Comparison of ENCODE assay signal across 12 cellular contexts in the genomic region with DNA sequence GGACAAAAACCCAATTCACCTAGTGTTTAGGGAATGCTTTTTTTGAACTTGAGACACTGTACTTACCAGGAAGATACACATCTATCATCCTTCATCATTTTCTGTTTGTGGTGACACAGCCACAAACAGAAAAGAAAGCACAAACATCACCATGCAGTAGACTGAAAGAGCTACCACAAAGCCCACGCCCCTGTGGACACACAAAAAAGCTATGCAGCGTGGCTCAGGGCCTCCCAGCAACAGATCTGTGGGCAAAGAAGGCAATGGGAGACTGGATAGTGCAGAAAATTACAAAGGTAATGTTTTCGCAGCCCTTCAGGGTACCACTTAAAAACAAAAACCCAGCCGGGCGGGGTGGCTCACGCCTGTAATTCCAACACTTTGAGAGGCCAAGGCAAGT. TPM values are rescaled to one million over a fixed set of nuclear protein-coding genes. Genes with fewer than 3 reads are reported as not detected.
DNase-seq lines count a peak whose midpoint lies in the region; ATAC-seq, FAIRE-seq and TF ChIP-seq lines count a peak whose summit lies in the region.
"Had no signal": no experiment of that assay in that cellular context is flagged by ENCODE, and none has a peak within 500 bp of the region (broad histone marks: within the 10 kb centered on the region; RNA-seq: fewer than 3 reads in every experiment).

No MANE protein-coding gene starts in this region.

- no peaks in the 10 kb centered on the region for H3K9me3 Mint-ChIP-seq in CD4-positive, CD25-positive, alpha-beta regulatory T cell
- no peaks in the 10 kb centered on the region for H3K9me3 Mint-ChIP-seq in activated T-cell treated with anti-CD3 and anti-CD28 coated beads, Interleukin-2, amount 50 U/mL, for 4 hours
- H3K9me3 Mint-ChIP-seq in naive thymus-derived CD4-positive, alpha-beta T cell: peaks cover 0 to 6% (median 0%) of the 10 kb centered on the region in 11 donors

- peak overlapping the region; percentile 69 for H3K27ac ChIP-seq in CD4-positive, CD25-positive, alpha-beta regulatory T cell (ENCODE audit: insufficient read depth, low read length, poor library complexity, severe bottlenecking)
- H3K27ac ChIP-seq in naive thymus-derived CD4-positive, alpha-beta T cell (ENCODE audit: low read depth, low read length): peak overlapping the region; percentile 38
- H3K27ac ChIP-seq in kidney (ENCODE audit: low read depth in 2 of 2, low read length in 2 of 2): peak overlapping the region in 1 of 2 donors; percentile 19
- H3K27ac ChIP-seq: left ventricle myocardium inferior, SK-N-MC had no signal

- in situ Hi-C loops in ACHN (cut with HindIII; ENCODE audit: low pct_ligation_motif_present, low pct_unique_long_range_greater_than_20kb, low sequenced_read_pairs): no loop called here

- H3K4me1 Mint-ChIP-seq in CD4-positive, CD25-positive, alpha-beta regulatory T cell: peaks cover 39 to 93% (median 69%) of the 10 kb centered on the region in 4 donors
- H3K4me1 Mint-ChIP-seq in activated T-cell treated with anti-CD3 and anti-CD28 coated beads, Interleukin-2, amount 50 U/mL, for 4 hours (ENCODE audit: low read depth): peaks cover 94% of the 10 kb centered on the region
- peaks cover 64 to 94% (median 90%) of the 10 kb centered on the region in 7 donors for H3K4me1 Mint-ChIP-seq in naive thymus-derived CD4-positive, alpha-beta T cell

- H3K27me3 ChIP-seq in CD4-positive, CD25-positive, alpha-beta regulatory T cell (ENCODE audit: control insufficient read depth, insufficient read depth, low read length): no peaks in the 10 kb centered on the region
- H3K27me3 ChIP-seq in naive thymus-derived CD4-positive, alpha-beta T cell (ENCODE audit: control insufficient read depth in 2 of 2, insufficient read depth in 2 of 2, low read length in 2 of 2): no peaks in the 10 kb centered on the region

- peaks cover 7% of the 10 kb centered on the region for H3K36me3 ChIP-seq in CD4-positive, CD25-positive, alpha-beta regulatory T cell (ENCODE audit: control insufficient read depth, insufficient read depth, low read length)
- peaks cover 0 to 5% (median 4%) of the 10 kb centered on the region in 3 experiments for H3K36me3 ChIP-seq in naive thymus-derived CD4-positive, alpha-beta T cell (ENCODE audit: control insufficient read depth in 2 of 3, insufficient read depth in 3 of 3, low read length in 3 of 3)
- no peaks in the 10 kb centered on the region for H3K36me3 ChIP-seq in kidney (ENCODE audit: control insufficient read depth in 1 of 2, insufficient read depth in 2 of 2, low read length in 2 of 2)
- H3K36me3 ChIP-seq: left ventricle myocardium inferior had no signal

- peak overlapping the region; percentile 89 to 99 (median 95) for H3K27ac Mint-ChIP-seq in CD4-positive, CD25-positive, alpha-beta regulatory T cell
- peak overlapping the region; percentile 76 to 96 (median 94) for H3K27ac Mint-ChIP-seq in naive thymus-derived CD4-positive, alpha-beta T cell

- peak overlapping the region; percentile 73 for H3K4me3 ChIP-seq in CD4-positive, CD25-positive, alpha-beta regulatory T cell (ENCODE audit: low read depth, low read length)
- peak overlapping the region; percentile 36 for H3K4me3 ChIP-seq in naive thymus-derived CD4-positive, alpha-beta T cell (ENCODE audit: low read length)
- H3K4me3 ChIP-seq in kidney (ENCODE audit: low read length in 2 of 2): no peak overlapping the region
- H3K4me3 ChIP-seq: left ventricle myocardium inferior, SK-N-MC had no signal

- intact Hi-C loops in naive thymus-derived CD4-positive, alpha-beta T cell (cut with micrococcal nuclease): loop anchor here (1.0 to 2.0 kb wide), 3 partner anchors 8 to 13 kb away; no protein-coding TSS in a partner anchor
- intact Hi-C loops in kidney (cut with DNase I): no loop called here

- no peak for FAIRE-seq in kidney (lab: Jason Lieb, UNC)

- H3K4me1 ChIP-seq in CD4-positive, CD25-positive, alpha-beta regulatory T cell (ENCODE audit: control insufficient read depth, insufficient read depth, low read length, poor library complexity, severe bottlenecking): peaks cover 96% of the 10 kb centered on the region
- peaks cover 87 to 91% of the 10 kb centered on the region in 2 donors for H3K4me1 ChIP-seq in naive thymus-derived CD4-positive, alpha-beta T cell (ENCODE audit: control insufficient read depth in 2 of 2, insufficient read depth in 2 of 2, low read length in 2 of 2)
- H3K4me1 ChIP-seq in kidney (ENCODE audit: control insufficient read depth in 1 of 2, insufficient read depth in 1 of 2, low read depth in 1 of 2, low read length in 2 of 2): peaks cover 0 to 16% of the 10 kb centered on the region in 2 donors

- no peak overlapping the region for H3K9ac ChIP-seq in kidney (ENCODE audit: low read length in 2 of 2)

- CTCF ChIA-PET in naive thymus-derived CD4-positive, alpha-beta T cell (lab: Charles Lee): interaction anchor here (1.0 to 1.6 kb wide), 5 partner anchors 9 to 97 kb away, joined by 3 to 5 read pairs (median 4); no protein-coding TSS in a partner anchor

- no peaks in the 10 kb centered on the region for H3K27me3 Mint-ChIP-seq in CD4-positive, CD25-positive, alpha-beta regulatory T cell
- no peaks in the 10 kb centered on the region for H3K27me3 Mint-ChIP-seq in activated T-cell treated with anti-CD3 and anti-CD28 coated beads, Interleukin-2, amount 50 U/mL, for 4 hours (ENCODE audit: low read depth)
- H3K27me3 Mint-ChIP-seq in naive thymus-derived CD4-positive, alpha-beta T cell: no peaks in the 10 kb centered on the region

- no peaks in the 10 kb centered on the region for H3K9me3 ChIP-seq in CD4-positive, CD25-positive, alpha-beta regulatory T cell (ENCODE audit: control insufficient read depth in 2 of 2, low read length in 2 of 2)
- H3K9me3 ChIP-seq in naive thymus-derived CD4-positive, alpha-beta T cell (ENCODE audit: control insufficient read depth in 2 of 3, low read length in 3 of 3): no peaks in the 10 kb centered on the region
- H3K9me3 ChIP-seq in kidney (ENCODE audit: control insufficient read depth in 1 of 2, low read length in 2 of 2): no peaks in the 10 kb centered on the region

- H3K4me3 Mint-ChIP-seq in CD4-positive, CD25-positive, alpha-beta regulatory T cell: peak overlapping the region; percentile 60 to 89 (median 83)
- H3K4me3 Mint-ChIP-seq in activated T-cell treated with anti-CD3 and anti-CD28 coated beads, Interleukin-2, amount 50 U/mL, for 4 hours: peak overlapping the region; percentile 59
- peak overlapping the region; percentile 66 to 89 (median 74) for H3K4me3 Mint-ChIP-seq in naive thymus-derived CD4-positive, alpha-beta T cell

- ATAC-seq in CD4-positive, CD25-positive, alpha-beta regulatory T cell (ENCODE audit: low read depth in 2 of 2): peak; percentile 29 to 46
- peak; percentile 10 for ATAC-seq in HG02870 (IDR thresholded peaks at IDR 0.05; ENCODE audit: unreplicated experiment)
- peak; percentile 41 to 57 for ATAC-seq in activated T-cell treated with anti-CD3 and anti-CD28 coated beads, Interleukin-2, amount 50 U/mL, for 4 hours
- ATAC-seq in naive thymus-derived CD4-positive, alpha-beta T cell: peak; percentile 68

- DNase-seq in CD4-positive, CD25-positive, alpha-beta regulatory T cell: peak in 2 of 3 donors; percentile 29 to 75
- DNase-seq in activated T-cell treated with anti-CD3 and anti-CD28 coated beads, Interleukin-2, amount 50 U/mL, for 4 hours: no peak
- DNase-seq in naive thymus-derived CD4-positive, alpha-beta T cell: peak in 2 of 9 donors; percentile 44 to 58
- no peak for DNase-seq in inferior parietal cortex (ENCODE audit: extremely low spot score)
- no peak for DNase-seq in RPMI8226
- no peak for DNase-seq in kidney
- DNase-seq in ACHN: no peak
- DNase-seq: foreskin melanocyte, left ventricle myocardium inferior, NCI-H446 had no signal

- H3K36me3 Mint-ChIP-seq in CD4-positive, CD25-positive, alpha-beta regulatory T cell: peaks cover 34% of the 10 kb centered on the region
- H3K36me3 Mint-ChIP-seq in activated T-cell treated with anti-CD3 and anti-CD28 coated beads, Interleukin-2, amount 50 U/mL, for 4 hours (ENCODE audit: insufficient read depth): peaks cover 24% of the 10 kb centered on the region
- H3K36me3 Mint-ChIP-seq in naive thymus-derived CD4-positive, alpha-beta T cell: peaks cover 2 to 75% (median 13%) of the 10 kb centered on the region in 5 donors

- POLR2A ChIA-PET in naive thymus-derived CD4-positive, alpha-beta T cell (lab: Charles Lee): interaction anchor here (0.6 to 4.4 kb wide), 11 partner anchors 8 to 102 kb away, joined by 3 to 32 read pairs (median 4); a partner anchor contains a TSS

- TF ChIP-seq CTCF in kidney (IDR thresholded peaks at IDR 0.05; ENCODE audit: borderline replicate concordance, extremely low read depth, insufficient read depth): no peak

RNA-seq across cellular contexts. Expression of a gene that starts 9.6 kb away (rescaled TPM):
- 353 TPM for total RNA-seq in CD4-positive, CD25-positive, alpha-beta regulatory T cell
- polyA plus RNA-seq in CD4-positive, CD25-positive, alpha-beta regulatory T cell: 100 to 1,000 TPM; 450 to 761 (median 584) TPM
- total RNA-seq in activated T-cell treated with anti-CD3 and anti-CD28 coated beads, Interleukin-2, amount 50 U/mL, for 4 hours: 100 to 1,000 TPM; 209 to 331 (median 274) TPM
- 100 to 1,000 TPM in 3 of 5 experiments, 10 to 100 TPM in 2; 84.2 to 704 (median 172) TPM for total RNA-seq in naive thymus-derived CD4-positive, alpha-beta T cell
- 100 to 1,000 TPM; 268 to 344 TPM for polyA plus RNA-seq in naive thymus-derived CD4-positive, alpha-beta T cell
- total RNA-seq in kidney: 122 TPM
- 136 TPM for polyA plus RNA-seq in kidney (ENCODE audit: insufficient read depth, low read depth, low replicate concordance)

RNA-seq across cellular contexts. Expression of a gene that starts 40.0 kb away (rescaled TPM):
- 86.0 TPM for total RNA-seq in CD4-positive, CD25-positive, alpha-beta regulatory T cell
- 10 to 100 TPM; 28.1 to 43.4 (median 35.1) TPM for polyA plus RNA-seq in CD4-positive, CD25-positive, alpha-beta regulatory T cell
- 10 to 100 TPM; 28.9 to 32.1 (median 31.0) TPM for total RNA-seq in activated T-cell treated with anti-CD3 and anti-CD28 coated beads, Interleukin-2, amount 50 U/mL, for 4 hours
- total RNA-seq in naive thymus-derived CD4-positive, alpha-beta T cell: 100 to 1,000 TPM in 2 of 5 experiments, 10 to 100 TPM in 3; 51.8 to 161 (median 97.8) TPM
- polyA plus RNA-seq in naive thymus-derived CD4-positive, alpha-beta T cell: 10 to 100 TPM; 45.8 to 73.7 TPM
- 76.6 TPM for total RNA-seq in kidney
- polyA plus RNA-seq in kidney (ENCODE audit: insufficient read depth, low read depth, low replicate concordance): 13.7 TPM

Comparison
In these comparisons a context has a peak if more than half of its experiments do, and no peak if none do; other contexts are left out.
1. ATAC-seq: peak in every context shown above with its lines; median percentile 68 in naive thymus-derived CD4-positive, alpha-beta T cell; 49 in activated T-cell treated with anti-CD3 and anti-CD28 coated beads, Interleukin-2, amount 50 U/mL, for 4 hours; 38 in CD4-positive, CD25-positive, alpha-beta regulatory T cell; 10 in HG02870.
2. DNase-seq: peak in CD4-positive, CD25-positive, alpha-beta regulatory T cell (2 of 3); none in activated T-cell treated with anti-CD3 and anti-CD28 coated beads, Interleukin-2, amount 50 U/mL, for 4 hours (single experiment), inferior parietal cortex (single experiment), RPMI8226 (single experiment), kidney (single experiment) and ACHN (single experiment).
3. H3K4me3 ChIP-seq: peak in CD4-positive, CD25-positive, alpha-beta regulatory T cell (single experiment) and naive thymus-derived CD4-positive, alpha-beta T cell (single experiment); none in kidney (0 of 2).
4. Peak in every context shown above with its lines, with median percentiles within 50 percentile points of each other: H3K4me3 Mint-ChIP-seq.